5 cellular contexts compared by ENCODE assay signal in genomic region chr18:30514059-30514458, GRCh38.
"Had no signal": no experiment of that assay in that cellular context is flagged by ENCODE, and none has a peak within 500 bp of the region (broad histone marks: within the 10 kb centered on the region; RNA-seq: fewer than 3 reads in every experiment).

No MANE protein-coding gene starts in this region.

- H3K4me3 ChIP-seq: GM23338 had no signal

- H3K4me2 ChIP-seq: GM23338 had no signal

- ATAC-seq: GM23338, HepG2 had no signal

- DNase-seq: H9, HCEC 1CT had no signal

- H3K27ac ChIP-seq: HL-60 had no signal

- H2AFZ ChIP-seq: GM23338 had no signal
